27 cellular contexts compared by ENCODE assay signal in genomic region chr2:36892805-36893204, GRCh38.
"Had no signal": no experiment of that assay in that cellular context is flagged by ENCODE, and none has a peak within 500 bp of the region (broad histone marks: within the 10 kb centered on the region; RNA-seq: fewer than 3 reads in every experiment).

No MANE protein-coding gene starts in this region.

- DNase-seq: central memory CD4-positive, alpha-beta T cell; colonic mucosa; effector CD8-positive, alpha-beta T cell; endodermal cell; foreskin fibroblast; gastrocnemius medialis; heart right ventricle; hippocampal formation; mesendoderm; midbrain; naive thymus-derived CD8-positive, alpha-beta T cell; nephron progenitor cell; occipital lobe; ovary; right lobe of liver; small intestine; stimulated activated CD4-positive, alpha-beta T cell treated with anti-CD3 and anti-CD28 coated beads, Interleukin-15, amount 100 ng/mL, for 24 hours; stimulated activated CD4-positive, alpha-beta T cell treated with anti-CD3 and anti-CD28 coated beads, Interleukin-2, amount 100 ng/mL, for 48 hours; stimulated activated CD8-positive, alpha-beta memory T cell treated with anti-CD3 and anti-CD28 coated beads, Interleukin-4, amount 100 ng/mL, for 48 hours; stimulated activated naive CD4-positive, alpha-beta T cell; substantia nigra; testis; tibial artery; upper lobe of left lung had no signal

- H3K9me3 Mint-ChIP-seq: dendritic cell treated with granulocyte-macrophage colony-stimulating factor and Interleukin-4, amounts not matched to agents 40 ng/mL and 50 ng/mL, for 4 days; endodermal cell; naive thymus-derived CD8-positive, alpha-beta T cell; nephron progenitor cell had no signal

- H3K4me1 ChIP-seq: colonic mucosa, gastrocnemius medialis, right lobe of liver, testis, tibial artery had no signal

- H3K4me3 ChIP-seq: colonic mucosa, gastrocnemius medialis, heart right ventricle, ovary, right lobe of liver, testis, tibial artery, upper lobe of left lung had no signal

- H3K27me3 Mint-ChIP-seq: dendritic cell treated with granulocyte-macrophage colony-stimulating factor and Interleukin-4, amounts not matched to agents 40 ng/mL and 50 ng/mL, for 4 days; naive thymus-derived CD8-positive, alpha-beta T cell had no signal

- H3K27ac Mint-ChIP-seq: dendritic cell treated with granulocyte-macrophage colony-stimulating factor and Interleukin-4, amounts not matched to agents 40 ng/mL and 50 ng/mL, for 4 days; naive thymus-derived CD8-positive, alpha-beta T cell; nephron progenitor cell had no signal

- H3K9me3 ChIP-seq: colonic mucosa, gastrocnemius medialis, heart right ventricle, ovary, right lobe of liver, testis, tibial artery, upper lobe of left lung had no signal

- H3K36me3 ChIP-seq: colonic mucosa, gastrocnemius medialis, ovary, right lobe of liver had no signal

- H3K4me1 Mint-ChIP-seq: endodermal cell, nephron progenitor cell had no signal

- ATAC-seq: esophagus mucosa; gastrocnemius medialis; naive thymus-derived CD8-positive, alpha-beta T cell; right lobe of liver had no signal

- H3K27ac ChIP-seq: colonic mucosa, epithelial cell of prostate, gastrocnemius medialis, ovary, right lobe of liver, testis, tibial artery, upper lobe of left lung had no signal

- H3K27me3 ChIP-seq: colonic mucosa, gastrocnemius medialis, heart right ventricle, ovary, right lobe of liver, testis, tibial artery, upper lobe of left lung had no signal

- H3K4me3 Mint-ChIP-seq: dendritic cell treated with granulocyte-macrophage colony-stimulating factor and Interleukin-4, amounts not matched to agents 40 ng/mL and 50 ng/mL, for 4 days; endodermal cell; naive thymus-derived CD8-positive, alpha-beta T cell; nephron progenitor cell had no signal
